ENCODE assay signal across 26 cellular contexts in the genomic region with DNA sequence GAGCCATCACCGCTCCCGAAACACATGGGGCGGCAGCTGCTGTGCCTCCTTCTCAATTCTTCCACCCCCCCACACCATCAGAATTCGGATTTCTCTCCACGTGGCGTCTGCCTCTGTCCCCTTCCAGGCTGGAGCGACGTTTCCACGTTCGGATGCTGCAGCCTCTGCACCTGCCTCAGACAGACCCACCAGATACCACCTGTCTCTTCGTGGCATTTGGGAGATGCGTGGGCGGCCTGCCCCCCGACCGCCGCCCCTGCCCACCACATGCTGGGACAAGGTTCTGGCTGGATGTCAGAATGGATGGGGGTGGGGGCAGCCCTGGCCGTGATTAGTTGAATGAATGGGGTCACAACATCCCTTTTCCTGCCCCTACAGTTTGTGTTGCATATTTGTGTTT.
"Had no signal": no experiment of that assay in that cellular context is flagged by ENCODE, and none has a peak within 500 bp of the region (broad histone marks: within the 10 kb centered on the region; RNA-seq: fewer than 3 reads in every experiment).

No MANE protein-coding gene starts in this region.

- H3K9me3 Mint-ChIP-seq: dendritic cell treated with granulocyte-macrophage colony-stimulating factor and Interleukin-4, amounts not matched to agents 40 ng/mL and 50 ng/mL, for 4 days; endodermal cell; naive thymus-derived CD8-positive, alpha-beta T cell; neural crest cell; stimulated activated effector memory CD8-positive, alpha-beta T cell treated with anti-CD3 and anti-CD28 coated beads, Interleukin-12 subunit alpha, Interleukin-12 subunit beta, amount 100 ng/mL, for 72 hours had no signal

- H3K9ac ChIP-seq: parathyroid adenoma had no signal

- H3K27me3 ChIP-seq: colonic mucosa, vagina had no signal

- H3K4me3 Mint-ChIP-seq: dendritic cell treated with granulocyte-macrophage colony-stimulating factor and Interleukin-4, amounts not matched to agents 40 ng/mL and 50 ng/mL, for 4 days; endodermal cell; naive thymus-derived CD8-positive, alpha-beta T cell; neural crest cell; stimulated activated effector memory CD8-positive, alpha-beta T cell treated with anti-CD3 and anti-CD28 coated beads, Interleukin-12 subunit alpha, Interleukin-12 subunit beta, amount 100 ng/mL, for 72 hours had no signal

- H3K36me3 ChIP-seq: colonic mucosa, gastrocnemius medialis, tibial nerve, vagina had no signal

- ATAC-seq: esophagus mucosa; gastrocnemius medialis; left lobe of liver; naive thymus-derived CD8-positive, alpha-beta T cell; sciatic nerve; stimulated activated effector memory CD8-positive, alpha-beta T cell treated with anti-CD3 and anti-CD28 coated beads, Interleukin-12 subunit alpha, Interleukin-12 subunit beta, amount 100 ng/mL, for 72 hours had no signal

- H3K4me3 ChIP-seq: colonic mucosa, gastrocnemius medialis, smooth muscle cell, thoracic aorta, tibial nerve, vagina had no signal

- H3K27ac ChIP-seq: colonic mucosa, epithelial cell of prostate, gastrocnemius medialis, parathyroid adenoma, thoracic aorta, tibial nerve, vagina had no signal

- H3K4me1 ChIP-seq: parathyroid adenoma had no signal

- H2AFZ ChIP-seq: parathyroid adenoma had no signal

- H3K9me3 ChIP-seq: colonic mucosa, gastrocnemius medialis, thoracic aorta, tibial nerve, vagina had no signal

- DNase-seq: colonic mucosa; effector CD8-positive, alpha-beta T cell; endodermal cell; foreskin fibroblast; gastrocnemius medialis; head of caudate nucleus; kidney; mesendoderm; midbrain; stimulated activated CD4-positive, alpha-beta T cell treated with anti-CD3 and anti-CD28 coated beads, Interleukin-2, amount 100 ng/mL, for 24 hours; stimulated activated CD4-positive, alpha-beta T cell treated with anti-CD3 and anti-CD28 coated beads, Interleukin-4, amount 100 ng/mL, for 24 hours; stimulated activated naive CD4-positive, alpha-beta T cell treated with Interleukin-2 at 50 U/mL for 16 hours had no signal

- H3K4me2 ChIP-seq: smooth muscle cell had no signal

- H3K27ac Mint-ChIP-seq: dendritic cell treated with granulocyte-macrophage colony-stimulating factor and Interleukin-4, amounts not matched to agents 40 ng/mL and 50 ng/mL, for 4 days; endodermal cell; progenitor cell of endocrine pancreas; stimulated activated effector memory CD8-positive, alpha-beta T cell treated with anti-CD3 and anti-CD28 coated beads, Interleukin-12 subunit alpha, Interleukin-12 subunit beta, amount 100 ng/mL, for 72 hours had no signal

- H3K4me1 Mint-ChIP-seq: stimulated activated effector memory CD8-positive, alpha-beta T cell treated with anti-CD3 and anti-CD28 coated beads, Interleukin-12 subunit alpha, Interleukin-12 subunit beta, amount 100 ng/mL, for 72 hours had no signal
